In genomic region chr18:54983041-54983686, GRCh38 we compare ENCODE assay signal across 8 cellular contexts. TPM values are rescaled to one million over a fixed set of nuclear protein-coding genes. Genes with fewer than 3 reads are reported as not detected.
DNase-seq lines count a peak whose midpoint lies in the region; ATAC-seq, FAIRE-seq and TF ChIP-seq lines count a peak whose summit lies in the region.

No MANE protein-coding gene starts in this region.

- no peak overlapping the region for H3K27ac ChIP-seq in DND-41 (ENCODE audit: low read length)
- no peak overlapping the region for H3K27ac ChIP-seq in dorsolateral prefrontal cortex

- H3K79me2 ChIP-seq in DND-41 (ENCODE audit: insufficient read depth, low read length), result no peaks in the 10 kb centered on the region

- ATAC-seq in DND-41 (ENCODE audit: insufficient read depth, low read depth) (peak; percentile 87), GM19467 (IDR thresholded peaks at IDR 0.05; ENCODE audit: unreplicated experiment) (peak; percentile 62), HG03095 (IDR thresholded peaks at IDR 0.05; ENCODE audit: unreplicated experiment) (no peak)

- H3K4me2 ChIP-seq in DND-41 (ENCODE audit: insufficient read depth, low read length), result no peak overlapping the region

- FAIRE-seq in HTR-8/SVneo (lab: Jason Lieb, UNC), result no peak

- H3K4me3 ChIP-seq in DND-41 (ENCODE audit: low read depth in 1 of 2, low read length in 2 of 2) (no peak overlapping the region), dorsolateral prefrontal cortex (no peak overlapping the region)

- H3K27me3 ChIP-seq in DND-41 (ENCODE audit: insufficient read depth, low read length, poor library complexity), result no peaks in the 10 kb centered on the region
- peaks cover 0 to 3% (median 0%) of the 10 kb centered on the region in 45 donors for H3K27me3 ChIP-seq in dorsolateral prefrontal cortex

- no peaks in the 10 kb centered on the region for H3K4me1 ChIP-seq in DND-41 (ENCODE audit: insufficient read depth, low read length)

- no peak for DNase-seq in DND-41
- peak; percentile 27 for DNase-seq in HTR-8/SVneo (ENCODE audit: insufficient read length, low spot score)
- DNase-seq in OCI-M2 (lab: John Stamatoyannopoulos, UW; ENCODE audit: unreplicated experiment), result peak; percentile 34
- no peak for DNase-seq in dorsolateral prefrontal cortex
- peak; percentile 25 for DNase-seq in midbrain (lab: John Stamatoyannopoulos, UW)
- no peak for DNase-seq in stimulated activated CD4-positive, alpha-beta T cell treated with anti-CD3 and anti-CD28 coated beads, Interleukin-4, amount 100 ng/mL, for 4 hours

- peak; percentile 78 for TF ChIP-seq CTCF in DND-41 (IDR thresholded peaks at IDR 0.05; ENCODE audit: borderline replicate concordance, extremely low read depth, low read length, poor library complexity, severe bottlenecking)
- peak; percentile 59 to 94 (median 80) for TF ChIP-seq CTCF in dorsolateral prefrontal cortex (IDR thresholded peaks at IDR 0.05 in 54 of 56, conservative IDR thresholded peaks at IDR 0.05 in 2 of 56; ENCODE audit: low read depth in 1 of 56, partially characterized antibody in 56 of 56)

- no peaks in the 10 kb centered on the region for H3K9me3 ChIP-seq in DND-41 (ENCODE audit: insufficient read depth, low read length, severe bottlenecking)

- intact Hi-C loops in dorsolateral prefrontal cortex (cut with DNase I), result loop anchor here (2.0 to 10.0 kb wide), 3 partner anchors 304 to 538 kb away; no protein-coding TSS in a partner anchor

- no peaks in the 10 kb centered on the region for H3K36me3 ChIP-seq in DND-41 (ENCODE audit: insufficient read depth, low read length)

- H3K9ac ChIP-seq in DND-41 (ENCODE audit: low read depth, low read length), result no peak overlapping the region

- H4K20me1 ChIP-seq in DND-41 (ENCODE audit: insufficient read depth, low read length), result no peaks in the 10 kb centered on the region

- H2AFZ ChIP-seq in DND-41 (ENCODE audit: low read depth, low read length), result no peak overlapping the region

RNA-seq across cellular contexts. Expression of gene CCDC68, which starts 23.9 kb away (rescaled TPM):
- total RNA-seq in dorsolateral prefrontal cortex, result 10 to 100 TPM in 5 of 120 experiments, 1 to 10 TPM in 115; 1.4 to 15.6 (median 5.6) TPM

Comparison
In these comparisons a context has a peak if more than half of its experiments do, and no peak if none do; other contexts are left out.
1. DNase-seq: peak in HTR-8/SVneo (single experiment), OCI-M2 (single experiment) and midbrain (single experiment); none in DND-41 (single experiment), dorsolateral prefrontal cortex (0 of 10) and stimulated activated CD4-positive, alpha-beta T cell treated with anti-CD3 and anti-CD28 coated beads, Interleukin-4, amount 100 ng/mL, for 4 hours (0 of 2).